8 cellular contexts compared by ENCODE assay signal in the genomic region with DNA sequence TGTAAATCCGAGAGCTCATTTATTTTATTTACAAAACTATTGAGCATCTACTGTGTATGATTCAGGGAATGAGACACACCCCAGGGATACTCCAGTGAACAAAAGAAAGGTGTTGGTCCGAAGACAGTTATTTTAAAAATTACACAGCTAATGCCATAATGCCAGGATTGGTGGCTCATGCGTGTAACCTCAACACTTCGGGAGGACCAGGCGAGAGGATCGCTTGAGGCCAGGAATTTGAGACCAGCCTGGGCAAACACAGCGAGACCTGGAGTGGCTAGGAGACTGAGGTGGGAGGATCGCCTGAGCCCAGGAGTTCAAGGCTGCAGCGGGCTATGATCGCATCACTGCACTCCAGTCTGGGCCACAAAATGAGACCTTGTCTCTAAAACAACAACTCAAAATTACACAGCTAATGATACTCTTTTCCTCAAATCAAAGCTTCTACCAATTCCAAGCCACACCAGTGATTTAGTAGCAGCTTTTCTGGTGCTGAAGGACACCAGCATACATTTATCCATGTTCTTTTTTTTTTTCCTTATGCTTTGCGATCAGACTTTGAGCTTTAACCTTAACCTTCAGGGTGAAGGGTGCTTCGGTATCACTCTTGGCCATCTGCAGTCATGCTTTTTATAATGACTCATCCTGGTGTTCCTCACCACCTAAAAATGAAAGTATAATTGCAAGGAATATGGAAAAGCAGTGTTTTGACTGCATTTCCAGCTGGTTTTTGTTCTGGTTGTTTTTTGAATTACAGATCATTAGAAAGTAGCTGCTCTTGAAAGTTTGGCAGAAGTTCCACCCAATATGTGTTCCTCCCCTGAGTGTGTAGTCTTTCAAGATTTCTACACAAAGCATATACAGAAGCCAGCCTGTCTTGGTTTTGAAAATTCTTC. TPM values are rescaled to one million over a fixed set of nuclear protein-coding genes. Genes with fewer than 3 reads are reported as not detected.
A peak's percentile ranks its signal among the peaks of the same experiment; 100 is the strongest.
DNase-seq lines count a peak whose midpoint lies in the region; ATAC-seq and FAIRE-seq lines count a peak whose summit lies in the region.

No MANE protein-coding gene starts in this region.

- H3K27me3 Mint-ChIP-seq in T-helper 2 cell treated with Interferon-gamma antibody and Interleukin-4, amounts not matched to agents 5 μg/mL and 100 μg/mL, for 36 hours (ENCODE audit: low read depth) = peaks cover 64% of the 10 kb centered on the region

- H3K36me3 Mint-ChIP-seq in T-helper 2 cell treated with Interferon-gamma antibody and Interleukin-4, amounts not matched to agents 5 μg/mL and 100 μg/mL, for 36 hours (ENCODE audit: low read depth) = no peaks in the 10 kb centered on the region

- H3K9me3 Mint-ChIP-seq in T-helper 2 cell treated with Interferon-gamma antibody and Interleukin-4, amounts not matched to agents 5 μg/mL and 100 μg/mL, for 36 hours = no peaks in the 10 kb centered on the region

- H3K27me3 ChIP-seq in rectal smooth muscle tissue (ENCODE audit: control insufficient read depth, insufficient read depth, low read length) = no peaks in the 10 kb centered on the region

- peak overlapping the region; percentile 91 for H3K4me3 ChIP-seq in rectal smooth muscle tissue (ENCODE audit: low read length)

- ATAC-seq in HG03095 (IDR thresholded peaks at IDR 0.05; ENCODE audit: unreplicated experiment) = no peak

- H3K27ac Mint-ChIP-seq in T-helper 2 cell treated with Interferon-gamma antibody and Interleukin-4, amounts not matched to agents 5 μg/mL and 100 μg/mL, for 36 hours = peak overlapping the region; percentile 31

- peak overlapping the region; percentile 66 for H3K27ac ChIP-seq in rectal smooth muscle tissue (ENCODE audit: low read depth, low read length)

- H3K4me1 ChIP-seq in rectal smooth muscle tissue (ENCODE audit: control insufficient read depth, insufficient read depth, low read length) = no peaks in the 10 kb centered on the region

- peak overlapping the region; percentile 87 for H3K4me3 Mint-ChIP-seq in T-helper 2 cell treated with Interferon-gamma antibody and Interleukin-4, amounts not matched to agents 5 μg/mL and 100 μg/mL, for 36 hours

- peak; percentile 24 for FAIRE-seq in GM18507 (lab: Jason Lieb, UNC)

- no peaks in the 10 kb centered on the region for H3K36me3 ChIP-seq in rectal smooth muscle tissue (ENCODE audit: control insufficient read depth, insufficient read depth, low read length)

- DNase-seq in A172 (ENCODE audit: low spot score) = peak; percentile 22
- no peak for DNase-seq in GM18507 (ENCODE audit: extremely low spot score, insufficient read length, low read depth)
- DNase-seq in T-helper 2 cell treated with Interferon-gamma antibody and Interleukin-4, amounts not matched to agents 5 μg/mL and 100 μg/mL, for 36 hours (ENCODE audit: low spot score) = no peak
- peak; percentile 24 for DNase-seq in fibroblast of the conjunctiva (ENCODE audit: low read depth)
- DNase-seq in globus pallidus (ENCODE audit: low spot score) = no peak
- DNase-seq in GF-D8 (lab: John Stamatoyannopoulos, UW) = no peak

- no peak overlapping the region for H3K9ac ChIP-seq in rectal smooth muscle tissue (ENCODE audit: low read length)

- peaks cover 23% of the 10 kb centered on the region for H3K4me1 Mint-ChIP-seq in T-helper 2 cell treated with Interferon-gamma antibody and Interleukin-4, amounts not matched to agents 5 μg/mL and 100 μg/mL, for 36 hours (ENCODE audit: low read depth)

RNA-seq across cellular contexts. Expression of gene SLC41A2, which starts 1.1 kb away (rescaled TPM):
- total RNA-seq in A172 (2014; rRNA removed; shearing (Covaris generic)) = 22.3 and 34.7 TPM in 2 replicates

RNA-seq across cellular contexts. Expression of gene NOPCHAP1, which starts 26.9 kb away (rescaled TPM):
- total RNA-seq in A172 (2014; rRNA removed; shearing (Covaris generic)) = 8.5 and 10.5 TPM in 2 replicates

Comparison
In these comparisons a context has a peak if more than half of its experiments do, and no peak if none do; other contexts are left out.
1. DNase-seq: peak in A172 (single experiment) and fibroblast of the conjunctiva (single experiment); none in GM18507 (single experiment), T-helper 2 cell treated with Interferon-gamma antibody and Interleukin-4, amounts not matched to agents 5 μg/mL and 100 μg/mL, for 36 hours (single experiment), globus pallidus (single experiment) and GF-D8 (single experiment).